In genomic region chr14:89251066-89251465, GRCh38 we compare ENCODE assay signal across 18 cellular contexts.
DNase-seq lines count a peak whose midpoint lies in the region; ATAC-seq and TF ChIP-seq lines count a peak whose summit lies in the region.
"Had no signal": no experiment of that assay in that cellular context is flagged by ENCODE, and none has a peak within 500 bp of the region (broad histone marks: within the 10 kb centered on the region; RNA-seq: fewer than 3 reads in every experiment).

No MANE protein-coding gene starts in this region.

- CTCF ChIA-PET in PC-3 (lab: Charles Lee) = no interaction called here

- intact Hi-C loops in PC-3 (cut with micrococcal nuclease) (no loop called here), testis (cut with DNase I; ENCODE audit: low total_unique reads) (no loop called here)

- H2AK5ac ChIP-seq in trophoblast cell (ENCODE audit: low read length) = no peak overlapping the region

- 95 to 97% methylated on average over 3 of the region's 3 CpGs for WGBS in GM23248 (ENCODE audit: low coverage in 1 of 2, low lambda C conversion rate in 2 of 2, missing lambda C conversion rate in 2 of 2), 2 experiments
- no CpG with 5 or more reads among the region's 3 CpGs for WGBS in trophoblast cell (ENCODE audit: extremely low coverage, insufficient coverage, insufficient read length)
- WGBS in testis, 2 donors = 90 to 92% methylated on average over 3 of the region's 3 CpGs

- H3K4ac ChIP-seq in trophoblast cell (ENCODE audit: low read depth, low read length) = no peak overlapping the region

- H2BK120ac ChIP-seq in trophoblast cell (ENCODE audit: insufficient read depth, low read length, poor library complexity) = no peak overlapping the region

- peaks cover 8% of the 10 kb centered on the region; the same call in 1 of the 2 replicates for H3K79me2 ChIP-seq in GM23248 (ENCODE audit: insufficient read depth)
- peaks cover 3% of the 10 kb centered on the region for H3K79me2 ChIP-seq in trophoblast cell (ENCODE audit: control insufficient read depth, insufficient read depth, low read length, poor library complexity)
- no peaks in the 10 kb centered on the region for H3K79me2 ChIP-seq in PC-3 (ENCODE audit: low read length)

- H4K91ac ChIP-seq in trophoblast cell (ENCODE audit: low read depth, low read length) = no peak overlapping the region

- ATAC-seq in RWPE2 (ENCODE audit: low read depth) (no peak), PC-3 (no peak)
- ATAC-seq: activated T-cell treated with anti-CD3 and anti-CD28 coated beads, Interleukin-2, amount 50 U/mL, for 72 hours had no signal

- POLR2A ChIA-PET in PC-3 (lab: Charles Lee; ENCODE audit: unreplicated experiment) = no interaction called here

- H3K9ac ChIP-seq in GM23248 = no peak overlapping the region
- H3K9ac ChIP-seq in trophoblast cell (ENCODE audit: low read length) = no peak overlapping the region
- no peak overlapping the region for H3K9ac ChIP-seq in PC-3 (ENCODE audit: low read length)

- no peak overlapping the region for H3K27ac ChIP-seq in GM23248
- peak overlapping the region; percentile 91 for H3K27ac ChIP-seq in RWPE2 (ENCODE audit: poor library complexity, severe bottlenecking)
- H3K27ac ChIP-seq in trophoblast cell (ENCODE audit: low read depth, low read length) = peak overlapping the region; percentile 92
- H3K27ac ChIP-seq in PC-3 (ENCODE audit: low read length) = no peak overlapping the region
- H3K27ac ChIP-seq in testis = no peak overlapping the region
- H3K27ac ChIP-seq: neutrophil, sigmoid colon, SJCRH30 had no signal

- BruUV-seq in PC-3 (replicated peaks; lab: Mats Ljungman, UMichigan) = no TSS peak

- H3K23ac ChIP-seq in trophoblast cell (ENCODE audit: low read length) = no peak overlapping the region

- H3K9me3 ChIP-seq in GM23248 (ENCODE audit: low read depth) (no peaks in the 10 kb centered on the region), RWPE2 (ENCODE audit: severe bottlenecking) (no peaks in the 10 kb centered on the region), trophoblast cell (ENCODE audit: insufficient read depth, low read depth, low read length) (no peaks in the 10 kb centered on the region), PC-3 (ENCODE audit: low read length) (no peaks in the 10 kb centered on the region), testis (no peaks in the 10 kb centered on the region)
- H3K9me3 ChIP-seq: BE2C, neutrophil, sigmoid colon, SJCRH30 had no signal

- H3F3A ChIP-seq in GM23248 (ENCODE audit: insufficient read depth) (no peaks in the 10 kb centered on the region), PC-3 (ENCODE audit: low read length, unreplicated experiment) (peaks cover 6% of the 10 kb centered on the region)

- H3K79me1 ChIP-seq in trophoblast cell (ENCODE audit: low read length) = peaks cover 29% of the 10 kb centered on the region

- no peaks in the 10 kb centered on the region for H3K27me3 ChIP-seq in GM23248 (replicated peaks; ENCODE audit: insufficient read depth)
- H3K27me3 ChIP-seq in RWPE2 (ENCODE audit: insufficient read depth, poor library complexity, severe bottlenecking) = no peaks in the 10 kb centered on the region
- H3K27me3 ChIP-seq in trophoblast cell (ENCODE audit: insufficient read depth, low read length) = no peaks in the 10 kb centered on the region
- no peaks in the 10 kb centered on the region for H3K27me3 ChIP-seq in PC-3 (ENCODE audit: low read length)
- H3K27me3 ChIP-seq in testis = no peaks in the 10 kb centered on the region
- H3K27me3 ChIP-seq: BE2C, neutrophil, sigmoid colon, SJCRH30 had no signal

- H3K4me2 ChIP-seq in GM23248 (ENCODE audit: unreplicated experiment) (peak overlapping the region; percentile 9), trophoblast cell (ENCODE audit: low read length) (peak overlapping the region; percentile 11), PC-3 (ENCODE audit: low read length) (no peak overlapping the region)

- H2AFZ ChIP-seq in GM23248 (no peak overlapping the region), trophoblast cell (ENCODE audit: insufficient read depth, low read length, poor library complexity) (no peak overlapping the region), PC-3 (ENCODE audit: low read length) (no peak overlapping the region)

- no peaks in the 10 kb centered on the region for H4K20me1 ChIP-seq in GM23248 (ENCODE audit: insufficient read depth)
- no peaks in the 10 kb centered on the region for H4K20me1 ChIP-seq in PC-3 (ENCODE audit: low read length)

- no peak for TF ChIP-seq POLR2A in testis (IDR thresholded peaks at IDR 0.05)

- no peak overlapping the region for H4K12ac ChIP-seq in trophoblast cell (ENCODE audit: low read depth, low read length)

- no peak overlapping the region for H2BK5ac ChIP-seq in trophoblast cell (ENCODE audit: low read depth, low read length, poor library complexity)

- in situ Hi-C loops in GM23248 (cut with MboI) = no loop called here

- no peaks in the 10 kb centered on the region for H3K9me2 ChIP-seq in GM23248 (ENCODE audit: insufficient read depth)
- no peaks in the 10 kb centered on the region for H3K9me2 ChIP-seq in PC-3 (replicated peaks; ENCODE audit: low read length)

- no peak overlapping the region for H3K4me3 ChIP-seq in GM23248
- no peak overlapping the region for H3K4me3 ChIP-seq in RWPE2 (ENCODE audit: severe bottlenecking)
- no peak overlapping the region for H3K4me3 ChIP-seq in fibroblast of villous mesenchyme (ENCODE audit: low read depth, low read length)
- H3K4me3 ChIP-seq in trophoblast cell (ENCODE audit: low read depth, low read length) = no peak overlapping the region
- no peak overlapping the region for H3K4me3 ChIP-seq in PC-3 (ENCODE audit: low read length)
- H3K4me3 ChIP-seq in testis = no peak overlapping the region
- H3K4me3 ChIP-seq: sigmoid colon, SJCRH30 had no signal

- TF ChIP-seq CTCF in RWPE2 (IDR thresholded peaks at IDR 0.05; ENCODE audit: poor library complexity, severe bottlenecking) = no peak
- no peak for TF ChIP-seq CTCF in fibroblast of villous mesenchyme (IDR thresholded peaks at IDR 0.05; ENCODE audit: insufficient read depth, low read depth, low read length)
- TF ChIP-seq CTCF in PC-3 (conservative IDR thresholded peaks at IDR 0.05; ENCODE audit: low read depth, low read length) = no peak
- no peak for TF ChIP-seq CTCF in testis (IDR thresholded peaks at IDR 0.05)

- peaks cover 13% of the 10 kb centered on the region; the same call in 1 of the 2 replicates for H3K4me1 ChIP-seq in GM23248 (ENCODE audit: insufficient read depth)
- peaks cover 27% of the 10 kb centered on the region for H3K4me1 ChIP-seq in RWPE2 (ENCODE audit: insufficient read depth, poor library complexity, severe bottlenecking)
- H3K4me1 ChIP-seq in trophoblast cell (ENCODE audit: control insufficient read depth in 1 of 2, insufficient read depth in 2 of 2, low read length in 2 of 2) = peaks cover 31 to 33% of the 10 kb centered on the region in 2 experiments
- peaks cover 35% of the 10 kb centered on the region for H3K4me1 ChIP-seq in PC-3 (ENCODE audit: insufficient read depth, low read length)
- H3K4me1 ChIP-seq in testis = peaks cover 11% of the 10 kb centered on the region

- H4K8ac ChIP-seq in trophoblast cell (ENCODE audit: low read depth, low read length) = no peak overlapping the region

- H3K36me3 ChIP-seq in GM23248 (ENCODE audit: low read depth) (no peaks in the 10 kb centered on the region), RWPE2 (ENCODE audit: low read depth) (no peaks in the 10 kb centered on the region), trophoblast cell (ENCODE audit: control insufficient read depth in 1 of 2, insufficient read depth in 2 of 2, low read length in 2 of 2) (peaks cover 0 to 4% of the 10 kb centered on the region in 2 experiments), PC-3 (ENCODE audit: low read depth, low read length) (no peaks in the 10 kb centered on the region), testis (ENCODE audit: low read depth, missing control alignments) (no peaks in the 10 kb centered on the region)
- H3K36me3 ChIP-seq: BE2C, neutrophil, sigmoid colon, SJCRH30 had no signal

- no peak overlapping the region for H2BK12ac ChIP-seq in trophoblast cell (ENCODE audit: low read length)

- DNase-seq in GM23248 = peak; percentile 21
- no peak for DNase-seq in RWPE2 (ENCODE audit: low spot score)
- peak; percentile 23 for DNase-seq in fibroblast of villous mesenchyme (ENCODE audit: low read depth)
- peak; percentile 78 to 88 for DNase-seq in trophoblast cell
- no peak for DNase-seq in DMS53 (lab: John Stamatoyannopoulos, UW)
- no peak for DNase-seq in PC-3
- no peak for DNase-seq in NAMALWA (ENCODE audit: low spot score)
- no peak for DNase-seq in testis
- DNase-seq: activated CD4-positive, alpha-beta T cell treated with anti-CD3 and anti-CD28 coated beads, Interleukin-2, amount 10 ng/mL, durations not matched to agents 7 days and 5 days; activated T-cell treated with anti-CD3 and anti-CD28 coated beads, Interleukin-2, amount 50 U/mL, for 72 hours; aorta; BE2C; effector CD4-positive, alpha-beta T cell; NCI-H1417 treated with DMSO at 0.1 percent for 48 hours; NCI-H510A; sigmoid colon; SJCRH30 had no signal

- H3K14ac ChIP-seq in trophoblast cell (ENCODE audit: low read length) = no peak overlapping the region

- H3K18ac ChIP-seq in trophoblast cell (ENCODE audit: low read length) = no peak overlapping the region

Comparison
In these comparisons a context has a peak if more than half of its experiments do, and no peak if none do; other contexts are left out.
1. DNase-seq: peak in GM23248 (single experiment), fibroblast of villous mesenchyme (single experiment) and trophoblast cell (2 of 2); none in RWPE2 (single experiment), DMS53 (single experiment), PC-3 (single experiment), NAMALWA (single experiment) and testis (single experiment).
2. H3K27ac ChIP-seq: peak in RWPE2 (single experiment) and trophoblast cell (single experiment); none in GM23248 (single experiment), PC-3 (single experiment) and testis (0 of 2).